In genomic region chr1:87968259-87968955, GRCh38 we compare ENCODE assay signal across 1 cellular context.
TF ChIP-seq lines count a peak whose summit lies in the region.

No MANE protein-coding gene starts in this region.

TF ChIP-seq in HepG2, 621 proteins besides CTCF, POLR2A, EP300 and RAD21 (continued from another document):
- no peak for TF ChIP-seq IRF1 (CRISPR knock-in tag; IDR thresholded peaks at IDR 0.05; ENCODE audit: low read depth)
- TF ChIP-seq RFXANK (CRISPR knock-in tag; IDR thresholded peaks at IDR 0.05) = no peak
- TF ChIP-seq DBP (CRISPR knock-in tag; IDR thresholded peaks at IDR 0.05; ENCODE audit: not compliant biosample characterization) = no peak
- TF ChIP-seq CEBPB (IDR thresholded peaks at IDR 0.05; ENCODE audit: borderline replicate concordance, low read depth, low read length) = no peak
- TF ChIP-seq ZNF770 (CRISPR knock-in tag; IDR thresholded peaks at IDR 0.05) = no peak
- no peak for TF ChIP-seq SIX1 (CRISPR knock-in tag; IDR thresholded peaks at IDR 0.05; ENCODE audit: borderline replicate concordance)
